34 cellular contexts compared by ENCODE assay signal in genomic region chr3:142795332-142795731, GRCh38.
"Had no signal": no experiment of that assay in that cellular context is flagged by ENCODE, and none has a peak within 500 bp of the region (broad histone marks: within the 10 kb centered on the region; RNA-seq: fewer than 3 reads in every experiment).

No MANE protein-coding gene starts in this region.

- H3K36me3 ChIP-seq: MG63 had no signal

- DNase-seq: Karpas-422, Kasumi-1, MG63, MM.1S, MV-4-11, NCI-H1048, NCI-H1092, NCI-H1092 treated with DMSO at 0.1 percent for 48 hours, NCI-H1105, NCI-H1105 treated with DMSO at 0.1 percent for 48 hours, NCI-H1417, NCI-H1417 treated with DMSO at 0.1 percent for 48 hours, NCI-H1436, NCI-H1436 treated with DMSO at 0.1 percent for 48 hours, NCI-H146, NCI-H1694, NCI-H1694 treated with DMSO at 0.1 percent for 48 hours, NCI-H187, NCI-H187 treated with DMSO at 0.1 percent for 48 hours, NCI-H1930, NCI-H2029, NCI-H2029 treated with DMSO at 0.1 percent for 48 hours, NCI-H2081, NCI-H2081 treated with DMSO at 0.1 percent for 48 hours, NCI-H2107, NCI-H2171, NCI-H2171 treated with DMSO at 0.1 percent for 48 hours, NCI-H2227 treated with DMSO at 0.1 percent for 48 hours, NCI-H226, NCI-H345, NCI-H446, NCI-H446 treated with DMSO at 0.1 percent for 48 hours, NCI-H510A, NCI-H510A treated with DMSO at 0.1 percent for 48 hours had no signal

- H3K27me3 ChIP-seq: MG63 had no signal

- H3K4me3 ChIP-seq: MG63 had no signal
